ENCODE assay signal across 21 cellular contexts in the genomic region with DNA sequence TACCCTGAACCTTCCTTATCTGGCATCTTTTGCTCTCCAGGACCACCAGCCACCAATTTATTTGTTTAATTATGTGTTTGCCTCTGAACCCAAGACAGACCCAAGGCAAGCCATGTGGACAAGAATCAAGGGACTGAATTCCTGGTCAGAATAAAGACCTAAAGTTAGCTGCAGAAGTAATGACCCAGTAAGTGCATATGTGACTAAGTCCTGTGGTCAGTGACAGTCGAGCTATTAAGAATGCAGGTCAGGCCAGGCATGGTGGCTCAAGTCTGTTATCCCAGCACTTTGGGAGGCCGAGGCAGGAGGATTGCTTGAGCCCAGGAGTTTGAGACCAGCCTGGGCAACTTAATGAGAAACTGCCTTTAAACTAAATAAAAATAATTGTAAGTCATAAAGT.
"Had no signal": no experiment of that assay in that cellular context is flagged by ENCODE, and none has a peak within 500 bp of the region (broad histone marks: within the 10 kb centered on the region; RNA-seq: fewer than 3 reads in every experiment).

No MANE protein-coding gene starts in this region.

- H3K4me3 Mint-ChIP-seq: activated CD4-positive, alpha-beta memory T cell treated with anti-CD3 and anti-CD28 coated beads, Interleukin-2, amount 10 ng/mL, durations not matched to agents 7 days and 5 days; activated CD4-positive, alpha-beta T cell treated with anti-CD3 and anti-CD28 coated beads, Interleukin-2, amount 10 ng/mL, durations not matched to agents 24 days and 14 days; activated naive CD4-positive, alpha-beta T cell treated with anti-CD3 and anti-CD28 coated beads for 36 hours; activated naive CD8-positive, alpha-beta T cell treated with anti-CD3 and anti-CD28 coated beads, Interleukin-2, amount 10 ng/mL, durations not matched to agents 7 days and 5 days; activated T-cell treated with anti-CD3 and anti-CD28 coated beads, Interleukin-2, amount 50 U/mL, for 72 hours; effector memory CD8-positive, alpha-beta T cell; nephron progenitor cell; stimulated activated effector memory CD8-positive, alpha-beta T cell treated with anti-CD3 and anti-CD28 coated beads, Interleukin-12 subunit alpha, Interleukin-12 subunit beta, amount 100 ng/mL, for 72 hours; type B pancreatic cell had no signal

- H3K27ac Mint-ChIP-seq: activated CD4-positive, alpha-beta memory T cell treated with anti-CD3 and anti-CD28 coated beads, Interleukin-2, amount 10 ng/mL, durations not matched to agents 7 days and 5 days; activated CD4-positive, alpha-beta T cell treated with anti-CD3 and anti-CD28 coated beads, Interleukin-2, amount 10 ng/mL, durations not matched to agents 24 days and 14 days; activated naive CD4-positive, alpha-beta T cell treated with anti-CD3 and anti-CD28 coated beads for 36 hours; activated naive CD8-positive, alpha-beta T cell treated with anti-CD3 and anti-CD28 coated beads, Interleukin-2, amount 10 ng/mL, durations not matched to agents 7 days and 5 days; activated T-cell treated with anti-CD3 and anti-CD28 coated beads, Interleukin-2, amount 50 U/mL, for 72 hours; effector memory CD8-positive, alpha-beta T cell; nephron progenitor cell; stimulated activated effector memory CD8-positive, alpha-beta T cell treated with anti-CD3 and anti-CD28 coated beads, Interleukin-12 subunit alpha, Interleukin-12 subunit beta, amount 100 ng/mL, for 72 hours; type B pancreatic cell had no signal

- H3K4me1 Mint-ChIP-seq: nephron progenitor cell; stimulated activated effector memory CD8-positive, alpha-beta T cell treated with anti-CD3 and anti-CD28 coated beads, Interleukin-12 subunit alpha, Interleukin-12 subunit beta, amount 100 ng/mL, for 72 hours had no signal

- H3K36me3 ChIP-seq: colonic mucosa, right lobe of liver, vagina had no signal

- H3K27me3 ChIP-seq: colonic mucosa, right lobe of liver, testis, vagina had no signal

- DNase-seq: activated CD4-positive, alpha-beta memory T cell treated with anti-CD3 and anti-CD28 coated beads, Interleukin-2, amount 10 ng/mL, durations not matched to agents 7 days and 5 days; activated CD4-positive, alpha-beta T cell treated with anti-CD3 and anti-CD28 coated beads, Interleukin-2, amount 10 ng/mL, durations not matched to agents 24 days and 14 days; activated effector memory CD4-positive, alpha-beta T cell treated with Interleukin-2 at 50 U/mL for 16 hours; activated naive CD8-positive, alpha-beta T cell treated with anti-CD3 and anti-CD28 coated beads, Interleukin-2, amount 10 ng/mL, durations not matched to agents 7 days and 5 days; amniotic stem cell; colonic mucosa; dorsolateral prefrontal cortex; effector memory CD8-positive, alpha-beta T cell; hippocampal formation; left ventricle myocardium superior; nephron progenitor cell; right lobe of liver; stimulated activated CD4-positive, alpha-beta T cell treated with anti-CD3 and anti-CD28 coated beads, Interleukin-2, amount 100 ng/mL, for 24 hours; testis had no signal

- H3K9me3 ChIP-seq: colonic mucosa, right lobe of liver, testis, vagina had no signal

- H3K4me3 ChIP-seq: colonic mucosa, dorsolateral prefrontal cortex, right lobe of liver, testis, vagina had no signal

- H3K27ac ChIP-seq: colonic mucosa, dorsolateral prefrontal cortex, right lobe of liver, testis, vagina, VCaP had no signal

- ATAC-seq: activated T-cell treated with anti-CD3 and anti-CD28 coated beads, Interleukin-2, amount 50 U/mL, for 72 hours; effector memory CD8-positive, alpha-beta T cell; esophagus mucosa; left ventricle myocardium superior; right lobe of liver; stimulated activated effector memory CD8-positive, alpha-beta T cell treated with anti-CD3 and anti-CD28 coated beads, Interleukin-12 subunit alpha, Interleukin-12 subunit beta, amount 100 ng/mL, for 72 hours had no signal

- H3K9me3 Mint-ChIP-seq: activated CD4-positive, alpha-beta memory T cell treated with anti-CD3 and anti-CD28 coated beads, Interleukin-2, amount 10 ng/mL, durations not matched to agents 7 days and 5 days; activated CD4-positive, alpha-beta T cell treated with anti-CD3 and anti-CD28 coated beads, Interleukin-2, amount 10 ng/mL, durations not matched to agents 24 days and 14 days; activated naive CD4-positive, alpha-beta T cell treated with anti-CD3 and anti-CD28 coated beads for 36 hours; activated naive CD8-positive, alpha-beta T cell treated with anti-CD3 and anti-CD28 coated beads, Interleukin-2, amount 10 ng/mL, durations not matched to agents 7 days and 5 days; effector memory CD8-positive, alpha-beta T cell; nephron progenitor cell; stimulated activated effector memory CD8-positive, alpha-beta T cell treated with anti-CD3 and anti-CD28 coated beads, Interleukin-12 subunit alpha, Interleukin-12 subunit beta, amount 100 ng/mL, for 72 hours; type B pancreatic cell had no signal

- H3K36me3 Mint-ChIP-seq: activated naive CD8-positive, alpha-beta T cell treated with anti-CD3 and anti-CD28 coated beads, Interleukin-2, amount 10 ng/mL, durations not matched to agents 7 days and 5 days; stimulated activated effector memory CD8-positive, alpha-beta T cell treated with anti-CD3 and anti-CD28 coated beads, Interleukin-12 subunit alpha, Interleukin-12 subunit beta, amount 100 ng/mL, for 72 hours; type B pancreatic cell had no signal

- H3K4me1 ChIP-seq: colonic mucosa, testis, vagina had no signal
